ENCODE assay signal across 8 cellular contexts in genomic region chr1:110407260-110408210, GRCh38. TPM values are rescaled to one million over a fixed set of nuclear protein-coding genes. Genes with fewer than 3 reads are reported as not detected.
DNase-seq lines count a peak whose midpoint lies in the region; ATAC-seq and TF ChIP-seq lines count a peak whose summit lies in the region.

TSS of gene LAMTOR5 (minus strand) at chr1:110407694. CDS start at chr1:110407620, 74 bp downstream.

- H3K4me1 Mint-ChIP-seq in Calu3 (ENCODE audit: low read depth, unreplicated experiment) (peaks cover 11% of the 10 kb centered on the region), endothelial cell (ENCODE audit: unreplicated experiment) (peaks cover 12% of the 10 kb centered on the region), mesothelial cell of epicardium (peaks cover 24% of the 10 kb centered on the region)

- DNase-seq in Calu3 (peak; percentile 87), endothelial cell (ENCODE audit: low spot score) (peak; percentile 91), mesothelial cell of epicardium (ENCODE audit: low spot score in 2 of 2, unreplicated experiment in 2 of 2) (peak; percentile 66 to 85)
- peak; percentile 94 for DNase-seq in activated CD8-positive, alpha-beta memory T cell treated with anti-CD3 and anti-CD28 coated beads, Interleukin-2, amount 50 U/mL, for 48 hours
- peak; percentile 86 to 89 for DNase-seq in stimulated activated CD8-positive, alpha-beta memory T cell treated with anti-CD3 and anti-CD28 coated beads, Interleukin-15, amount 100 ng/mL, for 48 hours (ENCODE audit: low read depth in 2 of 2)

- CTCF ChIA-PET in Calu3 (lab: Charles Lee), result interaction anchor here (1.0 to 1.5 kb wide), 2 partner anchors 69 to 88 kb away, joined by 3 read pairs; no protein-coding TSS in a partner anchor

- H3K9ac ChIP-seq in HUES48 (ENCODE audit: low read depth, low read length) (peak within 1 kb of the TSS; percentile 84), OCI-LY1 (ENCODE audit: low read length) (peak within 1 kb of the TSS; percentile 86)

- H3K4me2 ChIP-seq in OCI-LY1 (ENCODE audit: low read length), result peak within 1 kb of the TSS; percentile 92

- H3K9me2 ChIP-seq in OCI-LY1 (ENCODE audit: low read depth, low read length), result no peaks in the 10 kb centered on the region

- H3K9me3 ChIP-seq in HUES48 (ENCODE audit: control insufficient read depth, insufficient read depth, low read length) (no peaks in the 10 kb centered on the region), OCI-LY1 (ENCODE audit: low read length) (no peaks in the 10 kb centered on the region)

- intact Hi-C loops in Calu3 (cut with micrococcal nuclease; ENCODE audit: unreplicated experiment), result loop anchor here (2.0 to 5.0 kb wide), 2 partner anchors 75 to 205 kb away; no protein-coding TSS in a partner anchor

- H3K4me3 Mint-ChIP-seq in Calu3 (ENCODE audit: low read depth, unreplicated experiment) (peak within 1 kb of the TSS; percentile 99), endothelial cell (ENCODE audit: unreplicated experiment) (peak within 1 kb of the TSS; percentile 100), mesothelial cell of epicardium (peak within 1 kb of the TSS; percentile 98)

- H3K79me2 ChIP-seq in OCI-LY1 (ENCODE audit: insufficient read depth, low read length), result peaks cover 6% of the 10 kb centered on the region

- H3K27me3 ChIP-seq in HUES48 (ENCODE audit: control insufficient read depth, insufficient read depth, low read length), result no peaks in the 10 kb centered on the region
- H3K27me3 ChIP-seq in OCI-LY1 (ENCODE audit: insufficient read depth, low read length), result no peaks in the 10 kb centered on the region

- BruUV-seq in Calu3 (replicated peaks; lab: Mats Ljungman, UMichigan), result TSS peak; percentile 72

- no peaks in the 10 kb centered on the region for H3K9me3 Mint-ChIP-seq in Calu3 (ENCODE audit: low read depth, unreplicated experiment)
- no peaks in the 10 kb centered on the region for H3K9me3 Mint-ChIP-seq in endothelial cell (ENCODE audit: unreplicated experiment)
- H3K9me3 Mint-ChIP-seq in mesothelial cell of epicardium, result no peaks in the 10 kb centered on the region

- H3K27ac Mint-ChIP-seq in Calu3 (ENCODE audit: unreplicated experiment) (peak within 1 kb of the TSS; percentile 94), endothelial cell (ENCODE audit: unreplicated experiment) (peak within 1 kb of the TSS; percentile 94), mesothelial cell of epicardium (peak within 1 kb of the TSS; percentile 99)

- H3K36me3 ChIP-seq in HUES48 (ENCODE audit: control insufficient read depth, insufficient read depth, low read length) (peaks cover 30% of the 10 kb centered on the region), OCI-LY1 (ENCODE audit: insufficient read depth, low read length) (peaks cover 28% of the 10 kb centered on the region)

- peak within 1 kb of the TSS; percentile 86 for H2AFZ ChIP-seq in OCI-LY1 (ENCODE audit: low read length)

- H4K20me1 ChIP-seq in OCI-LY1 (ENCODE audit: insufficient read depth, low read length), result no peaks in the 10 kb centered on the region

- H3K27ac ChIP-seq in HUES48 (ENCODE audit: low read depth, low read length), result peak within 1 kb of the TSS; percentile 80
- H3K27ac ChIP-seq in OCI-LY1 (ENCODE audit: low read depth, low read length, poor library complexity, severe bottlenecking), result peak within 1 kb of the TSS; percentile 63

- no peaks in the 10 kb centered on the region for H3F3A ChIP-seq in OCI-LY1 (ENCODE audit: insufficient read depth, low read length)

- H3K36me3 Mint-ChIP-seq in Calu3 (ENCODE audit: insufficient read depth, unreplicated experiment) (peaks cover 22% of the 10 kb centered on the region), endothelial cell (ENCODE audit: low read depth, unreplicated experiment) (peaks cover 9% of the 10 kb centered on the region), mesothelial cell of epicardium (no peaks in the 10 kb centered on the region)

- H3K27me3 Mint-ChIP-seq in Calu3 (ENCODE audit: unreplicated experiment) (no peaks in the 10 kb centered on the region), endothelial cell (ENCODE audit: unreplicated experiment) (no peaks in the 10 kb centered on the region), mesothelial cell of epicardium (ENCODE audit: low read depth) (no peaks in the 10 kb centered on the region)

- H3K4me3 ChIP-seq in HUES48 (ENCODE audit: low read depth, low read length) (peak within 1 kb of the TSS; percentile 82), OCI-LY1 (ENCODE audit: low read depth, low read length, poor library complexity, severe bottlenecking) (peak within 1 kb of the TSS; percentile 79)

- TF ChIP-seq CTCF in Calu3 (IDR thresholded peaks at IDR 0.05; ENCODE audit: unreplicated experiment) (no peak), OCI-LY1 (IDR thresholded peaks at IDR 0.05; ENCODE audit: low read length) (0 out of 2 replicates have a peak, but pooled peaks have one; percentile 6), endothelial cell (IDR thresholded peaks at IDR 0.05; ENCODE audit: unreplicated experiment) (no peak), mesothelial cell of epicardium (IDR thresholded peaks at IDR 0.05; ENCODE audit: unreplicated experiment) (no peak)

- no peaks in the 10 kb centered on the region for H3K4me1 ChIP-seq in HUES48 (ENCODE audit: control insufficient read depth, insufficient read depth, low read length)
- peaks cover 31% of the 10 kb centered on the region for H3K4me1 ChIP-seq in OCI-LY1 (ENCODE audit: insufficient read depth, low read length, severe bottlenecking)

- peak; percentile 92 for ATAC-seq in GM21381 (IDR thresholded peaks at IDR 0.05; ENCODE audit: unreplicated experiment)

RNA-seq across cellular contexts. Expression of gene LAMTOR5, which starts in this region (rescaled TPM):
- total RNA-seq in Calu3 (2022) (85.6 and 87.4 TPM in 2 replicates), endothelial cell (ENCODE audit: unreplicated experiment) (135 TPM), mesothelial cell of epicardium (96.5 to 106 TPM (median 97.8 TPM) in 3 replicates)

Comparison
In these comparisons a context has a peak if more than half of its experiments do, and no peak if none do; other contexts are left out.
1. Peak in every context shown above with its lines: DNase-seq, ATAC-seq, H3K4me3 ChIP-seq and H3K27ac ChIP-seq.